Comparison of ENCODE assay signal across 1 cellular context in genomic region chr10:8400151-8400550, GRCh38.
A peak's percentile ranks its signal among the peaks of the same experiment; 100 is the strongest.
TF ChIP-seq lines count a peak whose summit lies in the region.

No MANE protein-coding gene starts in this region.

TF ChIP-seq in GM23338, 12 proteins besides CTCF, POLR2A, EP300 and RAD21:
- TF ChIP-seq ZNF462 (CRISPR knock-in tag; IDR thresholded peaks at IDR 0.05) (0 out of 2 replicates have a peak, but pooled peaks have one; percentile 14), CREB1 (CRISPR knock-in tag; IDR thresholded peaks at IDR 0.05; ENCODE audit: low read depth) (no peak)
